Comparison of ENCODE assay signal across 7 cellular contexts in genomic region chr12:103495158-103495782, GRCh38. TPM values are rescaled to one million over a fixed set of nuclear protein-coding genes. Genes with fewer than 3 reads are reported as not detected.
A peak's percentile ranks its signal among the peaks of the same experiment; 100 is the strongest.
DNase-seq lines count a peak whose midpoint lies in the region; ATAC-seq lines count a peak whose summit lies in the region.

No MANE protein-coding gene starts in this region.

- DNase-seq in SK-MEL-5 (ENCODE audit: low read depth, low spot score) (peak; percentile 14), islet precursor cell (peak; percentile 69), SKM-1 (lab: John Stamatoyannopoulos, UW; ENCODE audit: unreplicated experiment) (no peak)
- peak; percentile 11 for DNase-seq in activated naive CD8-positive, alpha-beta T cell treated with anti-CD3 and anti-CD28 coated beads, Interleukin-2, amount 50 U/mL, for 16 hours (ENCODE audit: low read depth, low spot score)
- DNase-seq in stimulated activated CD8-positive, alpha-beta memory T cell treated with anti-CD3 and anti-CD28 coated beads, Interleukin-15, amount 100 ng/mL, for 48 hours (ENCODE audit: low read depth in 2 of 2) = peak; percentile 22 to 41

- ATAC-seq in GM19397 (IDR thresholded peaks at IDR 0.05; ENCODE audit: unreplicated experiment) (peak; percentile 87), HG03442 (IDR thresholded peaks at IDR 0.05; ENCODE audit: unreplicated experiment) (peak; percentile 56)

- in situ Hi-C loops in SK-MEL-5 (cut with HindIII; ENCODE audit: low pct_unique_long_range_greater_than_20kb, low sequenced_read_pairs) = no loop called here

RNA-seq across cellular contexts. Expression of gene C12orf42, which starts 0.5 kb away (rescaled TPM):
- total RNA-seq in SK-MEL-5 (2014; rRNA removed; shearing (Covaris generic)) = 0.63 TPM in 1 of 2 replicates, not detected in the other
- polyA plus RNA-seq in SK-MEL-5 (2015; cell fraction: cytosol; rRNA removed) = 0.25 and 0.63 TPM in 2 replicates
- not detected in 2 replicates for polyA plus RNA-seq in SK-MEL-5 (2015; cell fraction: nucleus; rRNA removed)
